Comparison of ENCODE assay signal across 18 cellular contexts in the genomic region with DNA sequence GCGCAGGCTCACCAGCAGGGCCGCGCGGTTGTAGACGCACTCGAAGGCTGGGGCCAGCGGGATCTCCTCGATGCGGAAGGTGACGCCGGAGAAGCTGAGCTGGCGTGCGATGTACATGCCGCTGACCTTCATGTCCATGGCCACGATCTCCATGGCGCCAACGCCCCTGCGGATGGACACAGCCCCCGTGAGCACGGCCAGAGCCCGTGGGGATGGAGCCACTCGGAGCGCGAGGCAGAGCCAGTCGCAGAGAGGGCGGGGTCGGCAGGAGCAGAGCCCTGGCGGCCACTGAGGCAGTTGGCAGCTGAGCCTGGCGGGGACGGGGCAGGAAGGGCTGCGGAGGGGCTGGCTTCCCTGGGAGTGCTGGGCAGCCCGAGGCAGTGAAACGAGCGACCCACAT.
"Had no signal": no experiment of that assay in that cellular context is flagged by ENCODE, and none has a peak within 500 bp of the region (broad histone marks: within the 10 kb centered on the region; RNA-seq: fewer than 3 reads in every experiment).

No MANE protein-coding gene starts in this region.

- H3K27ac ChIP-seq: foreskin keratinocyte, parathyroid adenoma, prostate gland, right lobe of liver, testis, tibial nerve had no signal

- H3K27ac Mint-ChIP-seq: endodermal cell, immature natural killer cell, naive B cell, nephron had no signal

- H3K9me3 Mint-ChIP-seq: endodermal cell; immature natural killer cell; naive B cell; nephron; stimulated activated naive B cell treated with anti-CD40 and anti-IgM and Interleukin-4, amounts not matched to agents 10 μg/mL and 1 μg/mL and 100 μg/mL, for 72 hours; stimulated activated naive CD8-positive, alpha-beta T cell treated with anti-CD3 and anti-CD28 coated beads, Interleukin-15, amount 100 ng/mL, for 72 hours had no signal

- ATAC-seq: foreskin keratinocyte; left colon; right lobe of liver; stimulated activated naive B cell treated with anti-CD40 and anti-IgM and Interleukin-4, amounts not matched to agents 10 μg/mL and 1 μg/mL and 100 μg/mL, for 72 hours; stimulated activated naive CD8-positive, alpha-beta T cell treated with anti-CD3 and anti-CD28 coated beads, Interleukin-15, amount 100 ng/mL, for 72 hours had no signal

- DNase-seq: dermis blood vessel endothelial cell; endodermal cell; erythroblast; foreskin keratinocyte; immature natural killer cell; left colon; mesendoderm; naive B cell; stimulated activated CD4-positive, alpha-beta T cell treated with anti-CD3 and anti-CD28 coated beads, Interleukin-2, amount 100 ng/mL, for 24 hours; stimulated activated CD4-positive, alpha-beta T cell treated with anti-CD3 and anti-CD28 coated beads, Interleukin-4, amount 100 ng/mL, for 4 hours; stimulated activated naive B cell treated with anti-CD40 and anti-IgM and Interleukin-4, amounts not matched to agents 10 μg/mL and 1 μg/mL and 100 μg/mL, for 72 hours; stimulated activated naive CD8-positive, alpha-beta T cell treated with anti-CD3 and anti-CD28 coated beads, Interleukin-15, amount 100 ng/mL, for 72 hours; testis had no signal

- H3K4me3 Mint-ChIP-seq: endodermal cell; immature natural killer cell; naive B cell; nephron; stimulated activated naive B cell treated with anti-CD40 and anti-IgM and Interleukin-4, amounts not matched to agents 10 μg/mL and 1 μg/mL and 100 μg/mL, for 72 hours; stimulated activated naive CD8-positive, alpha-beta T cell treated with anti-CD3 and anti-CD28 coated beads, Interleukin-15, amount 100 ng/mL, for 72 hours had no signal

- H3K4me1 Mint-ChIP-seq: endodermal cell, immature natural killer cell, nephron had no signal

- H3K27me3 Mint-ChIP-seq: naive B cell; stimulated activated naive B cell treated with anti-CD40 and anti-IgM and Interleukin-4, amounts not matched to agents 10 μg/mL and 1 μg/mL and 100 μg/mL, for 72 hours; stimulated activated naive CD8-positive, alpha-beta T cell treated with anti-CD3 and anti-CD28 coated beads, Interleukin-15, amount 100 ng/mL, for 72 hours had no signal

- H3K4me3 ChIP-seq: prostate gland, right lobe of liver, testis, tibial nerve had no signal

- H3K9me3 ChIP-seq: prostate gland, right lobe of liver, testis, tibial nerve had no signal

- H3K27me3 ChIP-seq: foreskin keratinocyte, right lobe of liver, testis, tibial nerve had no signal

- H3K36me3 Mint-ChIP-seq: naive B cell had no signal

- H3K4me1 ChIP-seq: foreskin keratinocyte, parathyroid adenoma, prostate gland, testis had no signal
